1 cellular context compared by ENCODE assay signal in the genomic region with DNA sequence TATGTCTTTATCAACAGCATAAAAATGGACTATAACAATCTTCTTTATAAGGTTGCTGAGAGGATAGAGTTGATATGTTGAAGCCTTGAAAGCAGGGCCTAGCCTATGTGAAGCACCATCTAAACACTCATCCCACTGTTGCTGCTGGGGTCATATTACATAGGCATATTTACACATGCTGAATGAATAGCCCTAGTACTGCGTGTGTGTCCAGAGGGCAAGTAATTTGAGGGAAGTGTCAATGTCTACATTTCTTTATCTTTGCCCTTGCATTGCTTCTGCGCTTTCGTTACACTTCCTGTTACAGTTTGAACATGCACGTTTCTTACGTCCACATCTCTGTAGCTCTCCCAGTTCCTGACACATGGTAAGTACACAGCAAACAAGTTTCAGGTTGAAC.
A peak's percentile ranks its signal among the peaks of the same experiment; 100 is the strongest.
TF ChIP-seq lines count a peak whose summit lies in the region.

No MANE protein-coding gene starts in this region.

TF ChIP-seq in HepG2, 621 proteins besides CTCF, POLR2A, EP300 and RAD21 (continued from another document and continues in another):
- TF ChIP-seq, protein P1, sequence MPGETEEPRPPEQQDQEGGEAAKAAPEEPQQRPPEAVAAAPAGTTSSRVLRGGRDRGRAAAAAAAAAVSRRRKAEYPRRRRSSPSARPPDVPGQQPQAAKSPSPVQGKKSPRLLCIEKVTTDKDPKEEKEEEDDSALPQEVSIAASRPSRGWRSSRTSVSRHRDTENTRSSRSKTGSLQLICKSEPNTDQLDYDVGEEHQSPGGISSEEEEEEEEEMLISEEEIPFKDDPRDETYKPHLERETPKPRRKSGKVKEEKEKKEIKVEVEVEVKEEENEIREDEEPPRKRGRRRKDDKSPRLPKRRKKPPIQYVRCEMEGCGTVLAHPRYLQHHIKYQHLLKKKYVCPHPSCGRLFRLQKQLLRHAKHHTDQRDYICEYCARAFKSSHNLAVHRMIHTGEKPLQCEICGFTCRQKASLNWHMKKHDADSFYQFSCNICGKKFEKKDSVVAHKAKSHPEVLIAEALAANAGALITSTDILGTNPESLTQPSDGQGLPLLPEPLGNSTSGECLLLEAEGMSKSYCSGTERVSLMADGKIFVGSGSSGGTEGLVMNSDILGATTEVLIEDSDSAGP (CRISPR knock-in tag; IDR thresholded peaks at IDR 0.05; ENCODE audit: borderline replicate concordance): no peak
- TF ChIP-seq, protein P2, sequence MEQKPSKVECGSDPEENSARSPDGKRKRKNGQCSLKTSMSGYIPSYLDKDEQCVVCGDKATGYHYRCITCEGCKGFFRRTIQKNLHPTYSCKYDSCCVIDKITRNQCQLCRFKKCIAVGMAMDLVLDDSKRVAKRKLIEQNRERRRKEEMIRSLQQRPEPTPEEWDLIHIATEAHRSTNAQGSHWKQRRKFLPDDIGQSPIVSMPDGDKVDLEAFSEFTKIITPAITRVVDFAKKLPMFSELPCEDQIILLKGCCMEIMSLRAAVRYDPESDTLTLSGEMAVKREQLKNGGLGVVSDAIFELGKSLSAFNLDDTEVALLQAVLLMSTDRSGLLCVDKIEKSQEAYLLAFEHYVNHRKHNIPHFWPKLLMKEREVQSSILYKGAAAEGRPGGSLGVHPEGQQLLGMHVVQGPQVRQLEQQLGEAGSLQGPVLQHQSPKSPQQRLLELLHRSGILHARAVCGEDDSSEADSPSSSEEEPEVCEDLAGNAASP (CRISPR knock-in tag; IDR thresholded peaks at IDR 0.05; ENCODE audit: borderline replicate concordance): 0 out of 2 replicates have a peak, but pooled peaks have one; percentile 38
- TF ChIP-seq ZNF44 (CRISPR knock-in tag; IDR thresholded peaks at IDR 0.05) (no peak), PITX1 (CRISPR knock-in tag; IDR thresholded peaks at IDR 0.05) (no peak; the same call in 1 of the 2 replicates), ZNF24 (IDR thresholded peaks at IDR 0.05) (0 out of 2 replicates have a peak, but pooled peaks have one; percentile 43), CBX1 (IDR thresholded peaks at IDR 0.05; ENCODE audit: low read depth) (no peak), ZNF138 (CRISPR knock-in tag; IDR thresholded peaks at IDR 0.05; ENCODE audit: low read depth) (no peak), ZNF10 (CRISPR knock-in tag; IDR thresholded peaks at IDR 0.05; ENCODE audit: borderline replicate concordance, low read depth) (no peak), KLF13 (CRISPR knock-in tag; IDR thresholded peaks at IDR 0.05) (no peak), GLI4 (CRISPR knock-in tag; IDR thresholded peaks at IDR 0.05; ENCODE audit: borderline replicate concordance) (no peak), ZFP90 (CRISPR knock-in tag; IDR thresholded peaks at IDR 0.05; ENCODE audit: borderline replicate concordance) (no peak), MAFF (IDR thresholded peaks at IDR 0.05; ENCODE audit: low read depth, low read length) (no peak), RARG (CRISPR knock-in tag; IDR thresholded peaks at IDR 0.05; ENCODE audit: low read depth) (no peak), ZNF546 (CRISPR knock-in tag; conservative IDR thresholded peaks at IDR 0.05) (no peak), ZSCAN12 (CRISPR knock-in tag; IDR thresholded peaks at IDR 0.05) (no peak), HOXA9 (CRISPR knock-in tag; IDR thresholded peaks at IDR 0.05; ENCODE audit: borderline replicate concordance) (no peak), EZH2 (conservative IDR thresholded peaks at IDR 0.05; ENCODE audit: low read depth, low read length) (no peak), ZNF205 (CRISPR knock-in tag; IDR thresholded peaks at IDR 0.05) (no peak), ISX (CRISPR knock-in tag; conservative IDR thresholded peaks at IDR 0.05) (no peak), ZNF570 (CRISPR knock-in tag; IDR thresholded peaks at IDR 0.05; ENCODE audit: borderline replicate concordance) (no peak), ZNF747 (CRISPR knock-in tag; IDR thresholded peaks at IDR 0.05; ENCODE audit: borderline replicate concordance) (0 out of 2 replicates have a peak, but pooled peaks have one; percentile 50), ZNF776 (CRISPR knock-in tag; IDR thresholded peaks at IDR 0.05) (no peak), XRCC5 (optimal IDR thresholded peaks at IDR 0.05; ENCODE audit: low read length) (no peak), JUN (CRISPR knock-in tag; IDR thresholded peaks at IDR 0.05) (0 out of 2 replicates have a peak, but pooled peaks have one; percentile 22), FOXJ3 (CRISPR knock-in tag; IDR thresholded peaks at IDR 0.05; ENCODE audit: borderline replicate concordance) (peak; percentile 48; the same call in 1 of the 2 replicates), NFRKB (IDR thresholded peaks at IDR 0.05) (no peak), ZNF34 (CRISPR knock-in tag; IDR thresholded peaks at IDR 0.05; ENCODE audit: borderline replicate concordance) (no peak), SAFB2 (CRISPR knock-in tag; IDR thresholded peaks at IDR 0.05; ENCODE audit: borderline replicate concordance, low read depth) (no peak), ZFP41 (CRISPR knock-in tag; IDR thresholded peaks at IDR 0.05; ENCODE audit: borderline replicate concordance) (no peak), HNRNPUL1 (IDR thresholded peaks at IDR 0.05; ENCODE audit: low read depth, low read length) (no peak), U2AF2 (IDR thresholded peaks at IDR 0.05; ENCODE audit: low read depth, low read length) (no peak), SIN3B (IDR thresholded peaks at IDR 0.05; ENCODE audit: low read length) (no peak)
- TF ChIP-seq, protein P3, sequence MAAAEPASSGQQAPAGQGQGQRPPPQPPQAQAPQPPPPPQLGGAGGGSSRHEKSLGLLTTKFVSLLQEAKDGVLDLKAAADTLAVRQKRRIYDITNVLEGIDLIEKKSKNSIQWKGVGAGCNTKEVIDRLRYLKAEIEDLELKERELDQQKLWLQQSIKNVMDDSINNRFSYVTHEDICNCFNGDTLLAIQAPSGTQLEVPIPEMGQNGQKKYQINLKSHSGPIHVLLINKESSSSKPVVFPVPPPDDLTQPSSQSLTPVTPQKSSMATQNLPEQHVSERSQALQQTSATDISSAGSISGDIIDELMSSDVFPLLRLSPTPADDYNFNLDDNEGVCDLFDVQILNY (CRISPR knock-in tag; conservative IDR thresholded peaks at IDR 0.05): no peak
- TF ChIP-seq, protein P4, sequence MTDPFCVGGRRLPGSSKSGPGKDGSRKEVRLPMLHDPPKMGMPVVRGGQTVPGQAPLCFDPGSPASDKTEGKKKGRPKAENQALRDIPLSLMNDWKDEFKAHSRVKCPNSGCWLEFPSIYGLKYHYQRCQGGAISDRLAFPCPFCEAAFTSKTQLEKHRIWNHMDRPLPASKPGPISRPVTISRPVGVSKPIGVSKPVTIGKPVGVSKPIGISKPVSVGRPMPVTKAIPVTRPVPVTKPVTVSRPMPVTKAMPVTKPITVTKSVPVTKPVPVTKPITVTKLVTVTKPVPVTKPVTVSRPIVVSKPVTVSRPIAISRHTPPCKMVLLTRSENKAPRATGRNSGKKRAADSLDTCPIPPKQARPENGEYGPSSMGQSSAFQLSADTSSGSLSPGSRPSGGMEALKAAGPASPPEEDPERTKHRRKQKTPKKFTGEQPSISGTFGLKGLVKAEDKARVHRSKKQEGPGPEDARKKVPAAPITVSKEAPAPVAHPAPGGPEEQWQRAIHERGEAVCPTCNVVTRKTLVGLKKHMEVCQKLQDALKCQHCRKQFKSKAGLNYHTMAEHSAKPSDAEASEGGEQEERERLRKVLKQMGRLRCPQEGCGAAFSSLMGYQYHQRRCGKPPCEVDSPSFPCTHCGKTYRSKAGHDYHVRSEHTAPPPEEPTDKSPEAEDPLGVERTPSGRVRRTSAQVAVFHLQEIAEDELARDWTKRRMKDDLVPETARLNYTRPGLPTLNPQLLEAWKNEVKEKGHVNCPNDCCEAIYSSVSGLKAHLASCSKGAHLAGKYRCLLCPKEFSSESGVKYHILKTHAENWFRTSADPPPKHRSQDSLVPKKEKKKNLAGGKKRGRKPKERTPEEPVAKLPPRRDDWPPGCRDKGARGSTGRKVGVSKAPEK (CRISPR knock-in tag; IDR thresholded peaks at IDR 0.05; ENCODE audit: borderline replicate concordance): no peak
- TF ChIP-seq, protein P5, sequence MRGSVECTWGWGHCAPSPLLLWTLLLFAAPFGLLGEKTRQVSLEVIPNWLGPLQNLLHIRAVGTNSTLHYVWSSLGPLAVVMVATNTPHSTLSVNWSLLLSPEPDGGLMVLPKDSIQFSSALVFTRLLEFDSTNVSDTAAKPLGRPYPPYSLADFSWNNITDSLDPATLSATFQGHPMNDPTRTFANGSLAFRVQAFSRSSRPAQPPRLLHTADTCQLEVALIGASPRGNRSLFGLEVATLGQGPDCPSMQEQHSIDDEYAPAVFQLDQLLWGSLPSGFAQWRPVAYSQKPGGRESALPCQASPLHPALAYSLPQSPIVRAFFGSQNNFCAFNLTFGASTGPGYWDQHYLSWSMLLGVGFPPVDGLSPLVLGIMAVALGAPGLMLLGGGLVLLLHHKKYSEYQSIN (CRISPR knock-in tag; IDR thresholded peaks at IDR 0.05; ENCODE audit: borderline replicate concordance): no peak
- TF ChIP-seq, protein P6, sequence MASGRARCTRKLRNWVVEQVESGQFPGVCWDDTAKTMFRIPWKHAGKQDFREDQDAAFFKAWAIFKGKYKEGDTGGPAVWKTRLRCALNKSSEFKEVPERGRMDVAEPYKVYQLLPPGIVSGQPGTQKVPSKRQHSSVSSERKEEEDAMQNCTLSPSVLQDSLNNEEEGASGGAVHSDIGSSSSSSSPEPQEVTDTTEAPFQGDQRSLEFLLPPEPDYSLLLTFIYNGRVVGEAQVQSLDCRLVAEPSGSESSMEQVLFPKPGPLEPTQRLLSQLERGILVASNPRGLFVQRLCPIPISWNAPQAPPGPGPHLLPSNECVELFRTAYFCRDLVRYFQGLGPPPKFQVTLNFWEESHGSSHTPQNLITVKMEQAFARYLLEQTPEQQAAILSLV (CRISPR knock-in tag; IDR thresholded peaks at IDR 0.05; ENCODE audit: borderline replicate concordance): no peak
- TF ChIP-seq, protein P7, sequence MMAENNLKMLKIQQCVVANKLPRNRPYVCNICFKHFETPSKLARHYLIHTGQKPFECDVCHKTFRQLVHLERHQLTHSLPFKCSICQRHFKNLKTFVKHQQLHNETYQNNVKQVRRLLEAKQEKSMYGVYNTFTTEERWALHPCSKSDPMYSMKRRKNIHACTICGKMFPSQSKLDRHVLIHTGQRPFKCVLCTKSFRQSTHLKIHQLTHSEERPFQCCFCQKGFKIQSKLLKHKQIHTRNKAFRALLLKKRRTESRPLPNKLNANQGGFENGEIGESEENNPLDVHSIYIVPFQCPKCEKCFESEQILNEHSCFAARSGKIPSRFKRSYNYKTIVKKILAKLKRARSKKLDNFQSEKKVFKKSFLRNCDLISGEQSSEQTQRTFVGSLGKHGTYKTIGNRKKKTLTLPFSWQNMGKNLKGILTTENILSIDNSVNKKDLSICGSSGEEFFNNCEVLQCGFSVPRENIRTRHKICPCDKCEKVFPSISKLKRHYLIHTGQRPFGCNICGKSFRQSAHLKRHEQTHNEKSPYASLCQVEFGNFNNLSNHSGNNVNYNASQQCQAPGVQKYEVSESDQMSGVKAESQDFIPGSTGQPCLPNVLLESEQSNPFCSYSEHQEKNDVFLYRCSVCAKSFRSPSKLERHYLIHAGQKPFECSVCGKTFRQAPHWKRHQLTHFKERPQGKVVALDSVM (CRISPR knock-in tag; IDR thresholded peaks at IDR 0.05): no peak
- TF ChIP-seq, protein P8, sequence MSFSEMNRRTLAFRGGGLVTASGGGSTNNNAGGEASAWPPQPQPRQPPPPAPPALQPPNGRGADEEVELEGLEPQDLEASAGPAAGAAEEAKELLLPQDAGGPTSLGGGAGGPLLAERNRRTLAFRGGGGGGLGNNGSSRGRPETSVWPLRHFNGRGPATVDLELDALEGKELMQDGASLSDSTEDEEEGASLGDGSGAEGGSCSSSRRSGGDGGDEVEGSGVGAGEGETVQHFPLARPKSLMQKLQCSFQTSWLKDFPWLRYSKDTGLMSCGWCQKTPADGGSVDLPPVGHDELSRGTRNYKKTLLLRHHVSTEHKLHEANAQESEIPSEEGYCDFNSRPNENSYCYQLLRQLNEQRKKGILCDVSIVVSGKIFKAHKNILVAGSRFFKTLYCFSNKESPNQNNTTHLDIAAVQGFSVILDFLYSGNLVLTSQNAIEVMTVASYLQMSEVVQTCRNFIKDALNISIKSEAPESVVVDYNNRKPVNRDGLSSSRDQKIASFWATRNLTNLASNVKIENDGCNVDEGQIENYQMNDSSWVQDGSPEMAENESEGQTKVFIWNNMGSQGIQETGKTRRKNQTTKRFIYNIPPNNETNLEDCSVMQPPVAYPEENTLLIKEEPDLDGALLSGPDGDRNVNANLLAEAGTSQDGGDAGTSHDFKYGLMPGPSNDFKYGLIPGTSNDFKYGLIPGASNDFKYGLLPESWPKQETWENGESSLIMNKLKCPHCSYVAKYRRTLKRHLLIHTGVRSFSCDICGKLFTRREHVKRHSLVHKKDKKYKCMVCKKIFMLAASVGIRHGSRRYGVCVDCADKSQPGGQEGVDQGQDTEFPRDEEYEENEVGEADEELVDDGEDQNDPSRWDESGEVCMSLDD (CRISPR knock-in tag; IDR thresholded peaks at IDR 0.05; ENCODE audit: borderline replicate concordance): no peak
- TF ChIP-seq, protein P9, sequence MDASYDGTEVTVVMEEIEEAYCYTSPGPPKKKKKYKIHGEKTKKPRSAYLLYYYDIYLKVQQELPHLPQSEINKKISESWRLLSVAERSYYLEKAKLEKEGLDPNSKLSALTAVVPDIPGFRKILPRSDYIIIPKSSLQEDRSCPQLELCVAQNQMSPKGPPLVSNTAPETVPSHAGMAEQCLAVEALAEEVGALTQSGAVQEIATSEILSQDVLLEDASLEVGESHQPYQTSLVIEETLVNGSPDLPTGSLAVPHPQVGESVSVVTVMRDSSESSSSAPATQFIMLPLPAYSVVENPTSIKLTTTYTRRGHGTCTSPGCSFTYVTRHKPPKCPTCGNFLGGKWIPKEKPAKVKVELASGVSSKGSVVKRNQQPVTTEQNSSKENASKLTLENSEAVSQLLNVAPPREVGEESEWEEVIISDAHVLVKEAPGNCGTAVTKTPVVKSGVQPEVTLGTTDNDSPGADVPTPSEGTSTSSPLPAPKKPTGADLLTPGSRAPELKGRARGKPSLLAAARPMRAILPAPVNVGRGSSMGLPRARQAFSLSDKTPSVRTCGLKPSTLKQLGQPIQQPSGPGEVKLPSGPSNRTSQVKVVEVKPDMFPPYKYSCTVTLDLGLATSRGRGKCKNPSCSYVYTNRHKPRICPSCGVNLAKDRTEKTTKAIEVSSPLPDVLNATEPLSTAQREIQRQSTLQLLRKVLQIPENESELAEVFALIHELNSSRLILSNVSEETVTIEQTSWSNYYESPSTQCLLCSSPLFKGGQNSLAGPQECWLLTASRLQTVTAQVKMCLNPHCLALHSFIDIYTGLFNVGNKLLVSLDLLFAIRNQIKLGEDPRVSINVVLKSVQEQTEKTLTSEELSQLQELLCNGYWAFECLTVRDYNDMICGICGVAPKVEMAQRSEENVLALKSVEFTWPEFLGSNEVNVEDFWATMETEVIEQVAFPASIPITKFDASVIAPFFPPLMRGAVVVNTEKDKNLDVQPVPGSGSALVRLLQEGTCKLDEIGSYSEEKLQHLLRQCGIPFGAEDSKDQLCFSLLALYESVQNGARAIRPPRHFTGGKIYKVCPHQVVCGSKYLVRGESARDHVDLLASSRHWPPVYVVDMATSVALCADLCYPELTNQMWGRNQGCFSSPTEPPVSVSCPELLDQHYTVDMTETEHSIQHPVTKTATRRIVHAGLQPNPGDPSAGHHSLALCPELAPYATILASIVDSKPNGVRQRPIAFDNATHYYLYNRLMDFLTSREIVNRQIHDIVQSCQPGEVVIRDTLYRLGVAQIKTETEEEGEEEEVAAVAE (CRISPR knock-in tag; IDR thresholded peaks at IDR 0.05; ENCODE audit: borderline replicate concordance): no peak
